Comparison of ENCODE assay signal across 9 cellular contexts in genomic region chr7:108284349-108285017, GRCh38.
A peak's percentile ranks its signal among the peaks of the same experiment; 100 is the strongest.
DNase-seq lines count a peak whose midpoint lies in the region; ATAC-seq lines count a peak whose summit lies in the region.
"Had no signal": no experiment of that assay in that cellular context is flagged by ENCODE, and none has a peak within 500 bp of the region (broad histone marks: within the 10 kb centered on the region; RNA-seq: fewer than 3 reads in every experiment).

No MANE protein-coding gene starts in this region.

- DNase-seq in NCI-H2107 treated with DMSO at 0.1 percent for 48 hours (lab: John Stamatoyannopoulos, UW; ENCODE audit: unreplicated experiment) (peak; percentile 58), NCI-H2107 (lab: John Stamatoyannopoulos, UW) (no peak), MV-4-11 (lab: John Stamatoyannopoulos, UW) (peak; percentile 54), kidney tubule cell (ENCODE audit: low spot score) (peak; percentile 50), UCSD-AML1 (lab: John Stamatoyannopoulos, UW; ENCODE audit: unreplicated experiment) (no peak), NCI-H1694 treated with DMSO at 0.1 percent for 48 hours (lab: John Stamatoyannopoulos, UW) (no peak), NCI-H1417 treated with DMSO at 0.1 percent for 48 hours (lab: John Stamatoyannopoulos, UW) (no peak)
- DNase-seq: HFFc6 had no signal

- peak; percentile 77 for ATAC-seq in HG02588 (IDR thresholded peaks at IDR 0.05; ENCODE audit: unreplicated experiment)

Comparison
In these comparisons a context has a peak if more than half of its experiments do, and no peak if none do; other contexts are left out.
1. DNase-seq: peak in NCI-H2107 treated with DMSO at 0.1 percent for 48 hours (single experiment), MV-4-11 (single experiment) and kidney tubule cell (single experiment); none in NCI-H2107 (single experiment), UCSD-AML1 (single experiment), NCI-H1694 treated with DMSO at 0.1 percent for 48 hours (single experiment) and NCI-H1417 treated with DMSO at 0.1 percent for 48 hours (single experiment).